ENCODE assay signal across 17 cellular contexts in genomic region chr10:132233501-132234075, GRCh38. TPM values are rescaled to one million over a fixed set of nuclear protein-coding genes. Genes with fewer than 3 reads are reported as not detected.
A peak's percentile ranks its signal among the peaks of the same experiment; 100 is the strongest.
DNase-seq lines count a peak whose midpoint lies in the region; ATAC-seq, FAIRE-seq and TF ChIP-seq lines count a peak whose summit lies in the region.
"Had no signal": no experiment of that assay in that cellular context is flagged by ENCODE, and none has a peak within 500 bp of the region (broad histone marks: within the 10 kb centered on the region; RNA-seq: fewer than 3 reads in every experiment).

No MANE protein-coding gene starts in this region.

- no peak overlapping the region for H2BK15ac ChIP-seq in neuronal stem cell (ENCODE audit: low read length)

- no peaks in the 10 kb centered on the region for H3K9me3 Mint-ChIP-seq in activated CD4-positive, alpha-beta T cell treated with anti-CD3 and anti-CD28 coated beads for 36 hours (ENCODE audit: low read depth)
- no peaks in the 10 kb centered on the region for H3K9me3 Mint-ChIP-seq in activated CD4-positive, alpha-beta T cell treated with anti-CD3 and anti-CD28 coated beads, Interleukin-2, amount 10 ng/mL, durations not matched to agents 24 days and 14 days
- H3K9me3 Mint-ChIP-seq: H9 had no signal

- no peak overlapping the region for H3K4ac ChIP-seq in neuronal stem cell (ENCODE audit: low read length)

- H4K8ac ChIP-seq in neuronal stem cell (ENCODE audit: low read depth, low read length): no peak overlapping the region

- no peak overlapping the region for H2BK12ac ChIP-seq in neuronal stem cell (ENCODE audit: low read length)

- H3K27me3 ChIP-seq in bronchial epithelial cell (ENCODE audit: control insufficient read depth, insufficient read depth, low read length) (no peaks in the 10 kb centered on the region), neuronal stem cell (ENCODE audit: control insufficient read depth in 3 of 3, insufficient read depth in 3 of 3, low read depth in 1 of 3, low read length in 3 of 3) (no peaks in the 10 kb centered on the region)

- DNase-seq in activated CD4-positive, alpha-beta T cell treated with anti-CD3 and anti-CD28 coated beads for 36 hours: no peak
- no peak for DNase-seq in activated CD4-positive, alpha-beta T cell treated with anti-CD3 and anti-CD28 coated beads, Interleukin-2, amount 10 ng/mL, durations not matched to agents 24 days and 14 days
- DNase-seq in DMS 273 treated with DMSO at 0.1 percent for 48 hours (lab: John Stamatoyannopoulos, UW): peak; percentile 10
- no peak for DNase-seq in bronchial epithelial cell (ENCODE audit: low read depth)
- no peak for DNase-seq in neuronal stem cell (ENCODE audit: low spot score)
- DNase-seq in DMS153 (lab: John Stamatoyannopoulos, UW): no peak
- DNase-seq in activated CD8-positive, alpha-beta memory T cell treated with anti-CD3 and anti-CD28 coated beads, Interleukin-2, amount 50 U/mL, for 48 hours: no peak
- DNase-seq in Right ventricle myocardium inferior (ENCODE audit: missing footprints): no peak
- DNase-seq: 8988T, ACHN, DMS79 treated with DMSO at 0.1 percent for 48 hours, EL, GOT3, H9 had no signal

- WGBS in neuronal stem cell (ENCODE audit: extremely low coverage in 2 of 2, insufficient read length in 2 of 2, insufficient replicate concordance in 1 of 2), 2 donors: no CpG with 5 or more reads among the region's 18 CpGs

- no peak overlapping the region for H3K4me3 Mint-ChIP-seq in activated CD4-positive, alpha-beta T cell treated with anti-CD3 and anti-CD28 coated beads for 36 hours
- no peak overlapping the region for H3K4me3 Mint-ChIP-seq in activated CD4-positive, alpha-beta T cell treated with anti-CD3 and anti-CD28 coated beads, Interleukin-2, amount 10 ng/mL, durations not matched to agents 24 days and 14 days
- H3K4me3 Mint-ChIP-seq: H9 had no signal

- intact Hi-C loops in activated CD4-positive, alpha-beta T cell treated with anti-CD3 and anti-CD28 coated beads for 36 hours (cut with DNase I, micrococcal nuclease): loop anchor here in 1 of 2 experiments (5.0 kb wide), 1 partner anchor 214 kb away; no protein-coding TSS in a partner anchor
- intact Hi-C loops in activated CD4-positive, alpha-beta T cell treated with anti-CD3 and anti-CD28 coated beads, Interleukin-2, amount 10 ng/mL, durations not matched to agents 24 days and 14 days (cut with micrococcal nuclease): loop anchor here (5.0 kb wide), 2 partner anchors 74 to 99 kb away; partner anchors contain the start of genes LRRC27 and STK32C
- intact Hi-C loops in Right ventricle myocardium inferior (cut with DNase I): no loop called here

- H3K4me1 Mint-ChIP-seq in activated CD4-positive, alpha-beta T cell treated with anti-CD3 and anti-CD28 coated beads for 36 hours: peaks cover 34% of the 10 kb centered on the region
- peaks cover 29% of the 10 kb centered on the region for H3K4me1 Mint-ChIP-seq in activated CD4-positive, alpha-beta T cell treated with anti-CD3 and anti-CD28 coated beads, Interleukin-2, amount 10 ng/mL, durations not matched to agents 24 days and 14 days

- H3K27me3 Mint-ChIP-seq in activated CD4-positive, alpha-beta T cell treated with anti-CD3 and anti-CD28 coated beads for 36 hours: no peaks in the 10 kb centered on the region
- no peaks in the 10 kb centered on the region for H3K27me3 Mint-ChIP-seq in activated CD4-positive, alpha-beta T cell treated with anti-CD3 and anti-CD28 coated beads, Interleukin-2, amount 10 ng/mL, durations not matched to agents 24 days and 14 days
- H3K27me3 Mint-ChIP-seq: B cell had no signal

- no peak overlapping the region for H2AFZ ChIP-seq in neuronal stem cell (ENCODE audit: low read length)

- H3K18ac ChIP-seq in neuronal stem cell (ENCODE audit: low read length): peak overlapping the region; percentile 56

- peaks cover 6% of the 10 kb centered on the region for H3K79me1 ChIP-seq in neuronal stem cell (ENCODE audit: low read depth, low read length)

- no peak overlapping the region for H3K4me2 ChIP-seq in neuronal stem cell (ENCODE audit: insufficient read depth, low read length, poor library complexity, severe bottlenecking)

- ATAC-seq in activated CD4-positive, alpha-beta T cell treated with anti-CD3 and anti-CD28 coated beads for 36 hours: no peak
- ATAC-seq in Right ventricle myocardium inferior: no peak

- no peaks in the 10 kb centered on the region for H3K9me3 ChIP-seq in neuronal stem cell (replicated peaks in 1 of 2; ENCODE audit: control insufficient read depth in 2 of 2, insufficient read depth in 1 of 2, low read depth in 1 of 2, low read length in 2 of 2)

- no peak overlapping the region for H3K23ac ChIP-seq in neuronal stem cell (ENCODE audit: low read depth, low read length, poor library complexity)

- H3K9ac ChIP-seq in neuronal stem cell (ENCODE audit: low read depth, low read length, poor library complexity): no peak overlapping the region

- H4K91ac ChIP-seq in neuronal stem cell (ENCODE audit: low read depth, low read length, poor library complexity): no peak overlapping the region

- no peak overlapping the region for H3K4me3 ChIP-seq in bronchial epithelial cell (ENCODE audit: low read depth, low read length)
- no peak overlapping the region for H3K4me3 ChIP-seq in neuronal stem cell (ENCODE audit: low read length in 2 of 2)

- H3K36me3 ChIP-seq in bronchial epithelial cell (ENCODE audit: control insufficient read depth, insufficient read depth, low read length) (no peaks in the 10 kb centered on the region), neuronal stem cell (replicated peaks in 1 of 2; ENCODE audit: control insufficient read depth in 2 of 2, insufficient read depth in 2 of 2, low read length in 2 of 2) (peaks cover 0 to 3% of the 10 kb centered on the region in 2 donors)

- no peak overlapping the region for H2BK5ac ChIP-seq in neuronal stem cell (ENCODE audit: low read length)

- H3K27ac Mint-ChIP-seq in activated CD4-positive, alpha-beta T cell treated with anti-CD3 and anti-CD28 coated beads for 36 hours: peak overlapping the region; percentile 47
- no peak overlapping the region for H3K27ac Mint-ChIP-seq in activated CD4-positive, alpha-beta T cell treated with anti-CD3 and anti-CD28 coated beads, Interleukin-2, amount 10 ng/mL, durations not matched to agents 24 days and 14 days

- H3K27ac ChIP-seq in neuronal stem cell (replicated peaks; ENCODE audit: low read length): no peak overlapping the region

- H3K36me3 Mint-ChIP-seq in activated CD4-positive, alpha-beta T cell treated with anti-CD3 and anti-CD28 coated beads for 36 hours (ENCODE audit: low read depth): no peaks in the 10 kb centered on the region
- H3K36me3 Mint-ChIP-seq in activated CD4-positive, alpha-beta T cell treated with anti-CD3 and anti-CD28 coated beads, Interleukin-2, amount 10 ng/mL, durations not matched to agents 24 days and 14 days (ENCODE audit: low read depth): no peaks in the 10 kb centered on the region

- POLR2A ChIA-PET in activated CD4-positive, alpha-beta T cell treated with anti-CD3 and anti-CD28 coated beads for 36 hours (lab: Charles Lee): interaction anchor here (0.6 to 0.7 kb wide), 3 partner anchors 173 to 1364 kb away, joined by 3 to 6 read pairs (median 5); no protein-coding TSS in a partner anchor

- CTCF ChIA-PET in activated CD4-positive, alpha-beta T cell treated with anti-CD3 and anti-CD28 coated beads for 36 hours (lab: Charles Lee): interaction anchor here (0.9 kb wide), 1 partner anchor 227 kb away, joined by 4 read pairs; no protein-coding TSS in a partner anchor

- peak; percentile 40 for FAIRE-seq in bronchial epithelial cell (lab: Jason Lieb, UNC)
- FAIRE-seq: G401.6, GM12891 had no signal

- H3K14ac ChIP-seq in neuronal stem cell (ENCODE audit: low read length): no peak overlapping the region

- no peak overlapping the region for H2AK5ac ChIP-seq in neuronal stem cell (ENCODE audit: low read depth, low read length)

- H3K4me1 ChIP-seq in neuronal stem cell (ENCODE audit: control insufficient read depth in 2 of 2, insufficient read depth in 1 of 2, low read depth in 1 of 2, low read length in 2 of 2): peaks cover 7 to 16% of the 10 kb centered on the region in 2 donors

- no peak for TF ChIP-seq CTCF in bronchial epithelial cell (IDR thresholded peaks at IDR 0.05; ENCODE audit: insufficient read depth, low read length, severe bottlenecking)

- no peak overlapping the region for H2BK120ac ChIP-seq in neuronal stem cell (ENCODE audit: low read depth, low read length)

RNA-seq across cellular contexts. Expression of gene DPYSL4, which starts 46.8 kb away (rescaled TPM):
- 10 to 100 TPM; 15.0 to 15.2 TPM for total RNA-seq in activated CD4-positive, alpha-beta T cell treated with anti-CD3 and anti-CD28 coated beads for 36 hours
- 32.5 TPM in 2 replicates for total RNA-seq in activated CD4-positive, alpha-beta T cell treated with anti-CD3 and anti-CD28 coated beads, Interleukin-2, amount 10 ng/mL, durations not matched to agents 24 days and 14 days
- total RNA-seq in bronchial epithelial cell (0.13 and 0.26 TPM in 2 replicates), Right ventricle myocardium inferior (24.9 TPM)
- 27.1 TPM for polyA plus RNA-seq in neuronal stem cell (2013, experiment 1 of 2)
- polyA plus RNA-seq in neuronal stem cell (2013, experiment 2 of 2): 25.4 TPM

Comparison
In these comparisons a context has a peak if more than half of its experiments do, and no peak if none do; other contexts are left out.
1. RNA of gene DPYSL4, which starts 46.8 kb away (total RNA-seq): 32.5 TPM in activated CD4-positive, alpha-beta T cell treated with anti-CD3 and anti-CD28 coated beads, Interleukin-2, amount 10 ng/mL, durations not matched to agents 24 days and 14 days, 24.9 TPM in Right ventricle myocardium inferior (single experiment) and 15.0 to 15.2 TPM in activated CD4-positive, alpha-beta T cell treated with anti-CD3 and anti-CD28 coated beads for 36 hours; 0.13 to 0.26 TPM in bronchial epithelial cell; every median in the first group is over 10 times any median in the second.